Comparison of ENCODE assay signal across 1 cellular context in the genomic region with DNA sequence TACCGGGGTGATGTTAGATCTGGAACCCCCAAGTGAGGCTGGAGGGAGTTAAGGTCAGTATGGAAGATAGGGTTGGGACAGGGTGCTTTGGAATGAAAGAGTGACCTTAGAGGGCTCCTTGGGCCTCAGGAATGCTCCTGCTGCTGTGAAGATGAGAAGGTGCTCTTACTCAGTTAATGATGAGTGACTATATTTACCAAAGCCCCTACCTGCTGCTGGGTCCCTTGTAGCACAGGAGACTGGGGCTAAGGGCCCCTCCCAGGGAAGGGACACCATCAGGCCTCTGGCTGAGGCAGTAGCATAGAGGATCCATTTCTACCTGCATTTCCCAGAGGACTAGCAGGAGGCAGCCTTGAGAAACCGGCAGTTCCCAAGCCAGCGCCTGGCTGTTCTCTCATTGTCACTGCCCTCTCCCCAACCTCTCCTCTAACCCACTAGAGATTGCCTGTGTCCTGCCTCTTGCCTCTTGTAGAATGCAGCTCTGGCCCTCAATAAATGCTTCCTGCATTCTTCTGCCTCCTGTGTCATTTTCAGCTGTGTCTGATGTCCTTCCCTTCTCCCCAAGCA.
TF ChIP-seq lines count a peak whose summit lies in the region.

No MANE protein-coding gene starts in this region.

TF ChIP-seq in GM12878, 131 proteins besides CTCF, POLR2A, EP300 and RAD21:
- TF ChIP-seq POLR2AphosphoS2 (IDR thresholded peaks at IDR 0.05; ENCODE audit: low read depth, low read length) (peak; percentile 74; the same call in 1 of the 2 replicates), SPI1 (IDR thresholded peaks at IDR 0.05; ENCODE audit: borderline replicate concordance, insufficient read depth, low read depth, low read length) (no peak)
TF ChIP-seq in GM12878: peak in this region for 1.
